Comparison of ENCODE assay signal across 23 cellular contexts in genomic region chr1:154788886-154789285, GRCh38.
DNase-seq lines count a peak whose midpoint lies in the region; ATAC-seq and TF ChIP-seq lines count a peak whose summit lies in the region.
"Had no signal": no experiment of that assay in that cellular context is flagged by ENCODE, and none has a peak within 500 bp of the region (broad histone marks: within the 10 kb centered on the region; RNA-seq: fewer than 3 reads in every experiment).

No MANE protein-coding gene starts in this region.

- H2AFZ ChIP-seq in GM23338 (no peak overlapping the region), neural progenitor cell (replicated peaks) (no peak overlapping the region)

- H3K4me1 Mint-ChIP-seq in activated CD4-positive, alpha-beta T cell treated with anti-CD3 and anti-CD28 coated beads for 36 hours = peaks cover 61% of the 10 kb centered on the region
- H3K4me1 Mint-ChIP-seq in GM23338 (peaks cover 19% of the 10 kb centered on the region), endothelial cell (ENCODE audit: unreplicated experiment) (peaks cover 32% of the 10 kb centered on the region), neural progenitor cell (peaks cover 40% of the 10 kb centered on the region)

- no peaks in the 10 kb centered on the region for H3K9me3 ChIP-seq in neural progenitor cell (ENCODE audit: low read depth)
- H3K9me3 ChIP-seq: BE2C, SJCRH30 had no signal

- H3K9me2 ChIP-seq in GM23338 (ENCODE audit: insufficient read depth) = no peaks in the 10 kb centered on the region

- H3K36me3 Mint-ChIP-seq in activated CD4-positive, alpha-beta T cell treated with anti-CD3 and anti-CD28 coated beads for 36 hours (ENCODE audit: low read depth) = no peaks in the 10 kb centered on the region
- H3K36me3 Mint-ChIP-seq in GM23338 (ENCODE audit: low read depth) (no peaks in the 10 kb centered on the region), endothelial cell (ENCODE audit: low read depth, unreplicated experiment) (peaks cover 4% of the 10 kb centered on the region), neural progenitor cell (no peaks in the 10 kb centered on the region)

- H3F3A ChIP-seq in GM23338 (replicated peaks; ENCODE audit: low read depth) = no peaks in the 10 kb centered on the region
- peaks cover 4% of the 10 kb centered on the region for H3F3A ChIP-seq in neural progenitor cell (ENCODE audit: low read depth)

- no peak overlapping the region for H3K9ac ChIP-seq in neural progenitor cell

- peaks cover 6% of the 10 kb centered on the region; the same call in 1 of the 2 replicates for H3K4me1 ChIP-seq in GM23338 (ENCODE audit: insufficient read depth)
- peaks cover 19% of the 10 kb centered on the region for H3K4me1 ChIP-seq in neural progenitor cell

- H3K27ac ChIP-seq in GM23338 (ENCODE audit: low read depth) (no peak overlapping the region), neural progenitor cell (no peak overlapping the region)
- H3K27ac ChIP-seq: 22Rv1, SJCRH30 had no signal

- H3K4me3 Mint-ChIP-seq in activated CD4-positive, alpha-beta T cell treated with anti-CD3 and anti-CD28 coated beads for 36 hours = no peak overlapping the region
- H3K4me3 Mint-ChIP-seq in GM23338 = no peak overlapping the region
- peak overlapping the region; percentile 61 for H3K4me3 Mint-ChIP-seq in endothelial cell (ENCODE audit: unreplicated experiment)
- no peak overlapping the region for H3K4me3 Mint-ChIP-seq in neural progenitor cell

- POLR2A ChIA-PET in activated CD4-positive, alpha-beta T cell treated with anti-CD3 and anti-CD28 coated beads for 36 hours (lab: Charles Lee) = no interaction called here

- no peaks in the 10 kb centered on the region for H3K27me3 Mint-ChIP-seq in activated CD4-positive, alpha-beta T cell treated with anti-CD3 and anti-CD28 coated beads for 36 hours
- H3K27me3 Mint-ChIP-seq in GM23338 (ENCODE audit: insufficient read depth, low read depth, poor library complexity) (peaks cover 17% of the 10 kb centered on the region), endothelial cell (ENCODE audit: unreplicated experiment) (peaks cover 4% of the 10 kb centered on the region), neural progenitor cell (ENCODE audit: insufficient read depth, low read depth) (peaks cover 7% of the 10 kb centered on the region)

- DNase-seq in activated CD4-positive, alpha-beta T cell treated with anti-CD3 and anti-CD28 coated beads for 36 hours = no peak
- no peak for DNase-seq in activated CD4-positive, alpha-beta T cell treated with anti-CD3 and anti-CD28 coated beads, Interleukin-2, amount 50 U/mL, for 1 hour
- DNase-seq in GM23338 (ENCODE audit: low spot score) (no peak), endothelial cell (ENCODE audit: low spot score) (peak; percentile 26), neural progenitor cell (ENCODE audit: low spot score) (no peak), NCI-H128 (lab: John Stamatoyannopoulos, UW; ENCODE audit: unreplicated experiment) (no peak)
- DNase-seq: BE2C; DMS153; DND-41; H7; NCI-H1417; NCI-H1694; NCI-H2029 treated with DMSO at 0.1 percent for 48 hours; NCI-H446 treated with DMSO at 0.1 percent for 48 hours; NCI-H526; NCI-H82; NK-92 treated with Interleukin-12 subunit alpha and Interleukin-12 subunit beta, amount 100 ng/mL, for 24 hours; PC-3; SJCRH30 had no signal

- no peak overlapping the region for H3K4me3 ChIP-seq in GM23338
- H3K4me3 ChIP-seq in neural progenitor cell = no peak overlapping the region
- H3K4me3 ChIP-seq: K562, SJCRH30 had no signal

- H3K27ac Mint-ChIP-seq in activated CD4-positive, alpha-beta T cell treated with anti-CD3 and anti-CD28 coated beads for 36 hours = peak overlapping the region; percentile 55
- no peak overlapping the region for H3K27ac Mint-ChIP-seq in GM23338
- H3K27ac Mint-ChIP-seq in endothelial cell (ENCODE audit: unreplicated experiment) = peak overlapping the region; percentile 54
- H3K27ac Mint-ChIP-seq in neural progenitor cell = peak overlapping the region; percentile 39

- H3K36me3 ChIP-seq in GM23338 (ENCODE audit: insufficient read depth) (no peaks in the 10 kb centered on the region), neural progenitor cell (no peaks in the 10 kb centered on the region)
- H3K36me3 ChIP-seq: BE2C had no signal

- H3K4me2 ChIP-seq in GM23338 (0 out of 2 replicates have a peak overlapping the region, but pooled peaks have one; percentile 43), neural progenitor cell (no peak overlapping the region)

- no peaks in the 10 kb centered on the region for H3K9me3 Mint-ChIP-seq in activated CD4-positive, alpha-beta T cell treated with anti-CD3 and anti-CD28 coated beads for 36 hours (ENCODE audit: low read depth)
- H3K9me3 Mint-ChIP-seq in GM23338 (no peaks in the 10 kb centered on the region), endothelial cell (ENCODE audit: unreplicated experiment) (no peaks in the 10 kb centered on the region), neural progenitor cell (no peaks in the 10 kb centered on the region)

- no peaks in the 10 kb centered on the region for H3K27me3 ChIP-seq in GM23338 (ENCODE audit: insufficient read depth)
- H3K27me3 ChIP-seq in neural progenitor cell = no peaks in the 10 kb centered on the region
- H3K27me3 ChIP-seq: BE2C, SJCRH30 had no signal

- intact Hi-C loops in activated CD4-positive, alpha-beta T cell treated with anti-CD3 and anti-CD28 coated beads for 36 hours (cut with DNase I, micrococcal nuclease) = no loop called here

- no peak for TF ChIP-seq CTCF in GM23338 (conservative IDR thresholded peaks at IDR 0.05; ENCODE audit: low read depth in 2 of 2)
- TF ChIP-seq CTCF in endothelial cell (IDR thresholded peaks at IDR 0.05; ENCODE audit: unreplicated experiment) = no peak
- no peak for TF ChIP-seq CTCF in neural progenitor cell (IDR thresholded peaks at IDR 0.05)

- no peak for ATAC-seq in activated CD4-positive, alpha-beta T cell treated with anti-CD3 and anti-CD28 coated beads for 36 hours
- ATAC-seq in GM23338 (no peak), GM19035 (IDR thresholded peaks at IDR 0.05; ENCODE audit: unreplicated experiment) (no peak)
- ATAC-seq: HepG2, K562, PC-3 had no signal

- no peaks in the 10 kb centered on the region for H4K20me1 ChIP-seq in GM23338 (replicated peaks; ENCODE audit: insufficient read depth)
- no peaks in the 10 kb centered on the region for H4K20me1 ChIP-seq in neural progenitor cell (ENCODE audit: low read depth)

- H3K79me2 ChIP-seq in GM23338 (replicated peaks; ENCODE audit: insufficient read depth) (no peaks in the 10 kb centered on the region), neural progenitor cell (ENCODE audit: low read depth) (no peaks in the 10 kb centered on the region)

- CTCF ChIA-PET in activated CD4-positive, alpha-beta T cell treated with anti-CD3 and anti-CD28 coated beads for 36 hours (lab: Charles Lee) = interaction anchor here (0.6 to 1.6 kb wide), 5 partner anchors 12 to 752 kb away, joined by 3 to 8 read pairs (median 3); no protein-coding TSS in a partner anchor

TF ChIP-seq in GM23338, 12 proteins besides CTCF, POLR2A, EP300 and RAD21 (continues in another document):
- TF ChIP-seq ZNF114 (CRISPR knock-in tag; IDR thresholded peaks at IDR 0.05) (no peak), ETS1 (IDR thresholded peaks at IDR 0.05) (no peak)
- TF ChIP-seq, protein P1, sequence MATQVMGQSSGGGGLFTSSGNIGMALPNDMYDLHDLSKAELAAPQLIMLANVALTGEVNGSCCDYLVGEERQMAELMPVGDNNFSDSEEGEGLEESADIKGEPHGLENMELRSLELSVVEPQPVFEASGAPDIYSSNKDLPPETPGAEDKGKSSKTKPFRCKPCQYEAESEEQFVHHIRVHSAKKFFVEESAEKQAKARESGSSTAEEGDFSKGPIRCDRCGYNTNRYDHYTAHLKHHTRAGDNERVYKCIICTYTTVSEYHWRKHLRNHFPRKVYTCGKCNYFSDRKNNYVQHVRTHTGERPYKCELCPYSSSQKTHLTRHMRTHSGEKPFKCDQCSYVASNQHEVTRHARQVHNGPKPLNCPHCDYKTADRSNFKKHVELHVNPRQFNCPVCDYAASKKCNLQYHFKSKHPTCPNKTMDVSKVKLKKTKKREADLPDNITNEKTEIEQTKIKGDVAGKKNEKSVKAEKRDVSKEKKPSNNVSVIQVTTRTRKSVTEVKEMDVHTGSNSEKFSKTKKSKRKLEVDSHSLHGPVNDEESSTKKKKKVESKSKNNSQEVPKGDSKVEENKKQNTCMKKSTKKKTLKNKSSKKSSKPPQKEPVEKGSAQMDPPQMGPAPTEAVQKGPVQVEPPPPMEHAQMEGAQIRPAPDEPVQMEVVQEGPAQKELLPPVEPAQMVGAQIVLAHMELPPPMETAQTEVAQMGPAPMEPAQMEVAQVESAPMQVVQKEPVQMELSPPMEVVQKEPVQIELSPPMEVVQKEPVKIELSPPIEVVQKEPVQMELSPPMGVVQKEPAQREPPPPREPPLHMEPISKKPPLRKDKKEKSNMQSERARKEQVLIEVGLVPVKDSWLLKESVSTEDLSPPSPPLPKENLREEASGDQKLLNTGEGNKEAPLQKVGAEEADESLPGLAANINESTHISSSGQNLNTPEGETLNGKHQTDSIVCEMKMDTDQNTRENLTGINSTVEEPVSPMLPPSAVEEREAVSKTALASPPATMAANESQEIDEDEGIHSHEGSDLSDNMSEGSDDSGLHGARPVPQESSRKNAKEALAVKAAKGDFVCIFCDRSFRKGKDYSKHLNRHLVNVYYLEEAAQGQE (IDR thresholded peaks at IDR 0.05; ENCODE audit: unreplicated experiment) = no peak
